26 cellular contexts compared by ENCODE assay signal in genomic region chr12:111193977-111194702, GRCh38.
"Had no signal": no experiment of that assay in that cellular context is flagged by ENCODE, and none has a peak within 500 bp of the region (broad histone marks: within the 10 kb centered on the region; RNA-seq: fewer than 3 reads in every experiment).

No MANE protein-coding gene starts in this region.

- H3K36me3 Mint-ChIP-seq: naive B cell; natural killer cell treated with Interleukin-12 subunit alpha and Interleukin-12 subunit beta and Interleukin-15 and Interleukin-18, amount 100 ng/mL, for 72 hours; stimulated activated naive B cell treated with anti-CD40 and anti-IgM and Interleukin-4, amounts not matched to agents 10 μg/mL and 1 μg/mL and 100 μg/mL, for 72 hours had no signal

- H3K27me3 ChIP-seq: ovary, right lobe of liver, upper lobe of left lung had no signal

- H3K4me3 ChIP-seq: esophagus squamous epithelium, heart right ventricle, left lung, mucosa of descending colon, ovary, right lobe of liver, thoracic aorta, tibial nerve, upper lobe of left lung had no signal

- H3K27ac ChIP-seq: esophagus squamous epithelium, heart right ventricle, left lung, ovary, right lobe of liver, thoracic aorta, tibial nerve, upper lobe of left lung had no signal

- DNase-seq: cortex of kidney; effector memory CD8-positive, alpha-beta T cell; erythroblast; esophagus squamous epithelium; foreskin melanocyte; glutamatergic neuron; heart right ventricle; hippocampal formation; left cardiac atrium; left lung; mesenchymal stem cell; mucosa of descending colon; naive B cell; occipital lobe; ovary; right lobe of liver; small intestine; stimulated activated CD4-positive, alpha-beta T cell treated with anti-CD3 and anti-CD28 coated beads, Interleukin-15, amount 100 ng/mL, for 24 hours; stimulated activated CD4-positive, alpha-beta T cell treated with anti-CD3 and anti-CD28 coated beads, Interleukin-2, amount 100 ng/mL, for 48 hours; stimulated activated naive B cell treated with anti-CD40 and anti-IgM and Interleukin-4, amounts not matched to agents 10 μg/mL and 1 μg/mL and 100 μg/mL, for 72 hours; upper lobe of left lung had no signal

- H3K9me3 Mint-ChIP-seq: natural killer cell treated with Interleukin-12 subunit alpha and Interleukin-12 subunit beta and Interleukin-15 and Interleukin-18, amount 100 ng/mL, for 72 hours; stimulated activated naive CD8-positive, alpha-beta T cell treated with anti-CD3 and anti-CD28 coated beads, Interleukin-15, Interleukin-2, amounts not matched to agents 100 ng/mL and 50 ng/mL, for 24 hours had no signal

- H3K9me3 ChIP-seq: esophagus squamous epithelium, left lung, mucosa of descending colon, ovary, right lobe of liver, thoracic aorta, upper lobe of left lung had no signal

- H3K36me3 ChIP-seq: esophagus squamous epithelium, heart right ventricle, left lung, ovary, right lobe of liver, thoracic aorta, tibial nerve, upper lobe of left lung had no signal

- H3K4me1 ChIP-seq: esophagus squamous epithelium, heart right ventricle, left lung, right lobe of liver, tibial nerve, upper lobe of left lung had no signal

- H3K4me1 Mint-ChIP-seq: naive B cell; stimulated activated naive B cell treated with anti-CD40 and anti-IgM and Interleukin-4, amounts not matched to agents 10 μg/mL and 1 μg/mL and 100 μg/mL, for 72 hours had no signal

- H3K4me3 Mint-ChIP-seq: effector memory CD8-positive, alpha-beta T cell; mesothelial cell of epicardium; natural killer cell treated with Interleukin-12 subunit alpha and Interleukin-12 subunit beta and Interleukin-15 and Interleukin-18, amount 100 ng/mL, for 72 hours; stimulated activated naive B cell treated with anti-CD40 and anti-IgM and Interleukin-4, amounts not matched to agents 10 μg/mL and 1 μg/mL and 100 μg/mL, for 72 hours; stimulated activated naive CD8-positive, alpha-beta T cell treated with anti-CD3 and anti-CD28 coated beads, Interleukin-15, Interleukin-2, amounts not matched to agents 100 ng/mL and 50 ng/mL, for 24 hours had no signal

- H3K27ac Mint-ChIP-seq: effector memory CD8-positive, alpha-beta T cell; mesothelial cell of epicardium; natural killer cell treated with Interleukin-12 subunit alpha and Interleukin-12 subunit beta and Interleukin-15 and Interleukin-18, amount 100 ng/mL, for 72 hours; stimulated activated naive B cell treated with anti-CD40 and anti-IgM and Interleukin-4, amounts not matched to agents 10 μg/mL and 1 μg/mL and 100 μg/mL, for 72 hours; stimulated activated naive CD8-positive, alpha-beta T cell treated with anti-CD3 and anti-CD28 coated beads, Interleukin-15, Interleukin-2, amounts not matched to agents 100 ng/mL and 50 ng/mL, for 24 hours had no signal
